In the genomic region with DNA sequence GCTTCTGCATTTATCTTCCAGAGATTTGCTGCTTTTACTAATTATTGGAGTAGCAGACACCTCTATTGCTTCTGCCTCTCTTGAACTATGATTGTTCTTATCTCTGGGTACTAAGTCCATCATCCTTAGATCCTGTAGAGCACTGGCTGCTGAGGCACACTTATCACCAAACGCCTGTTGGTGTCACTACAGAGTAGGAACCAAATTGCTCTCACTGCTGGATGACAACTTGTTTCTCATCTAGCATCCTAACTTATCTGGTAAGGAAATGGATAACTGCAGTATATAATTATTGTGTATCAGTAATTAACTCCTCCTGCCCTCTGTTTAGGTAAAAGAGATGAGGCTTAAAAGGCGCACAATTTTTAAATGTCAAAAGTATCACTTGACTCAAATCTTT, we compare ENCODE assay signal across 14 cellular contexts.
DNase-seq lines count a peak whose midpoint lies in the region; ATAC-seq and TF ChIP-seq lines count a peak whose summit lies in the region.
"Had no signal": no experiment of that assay in that cellular context is flagged by ENCODE, and none has a peak within 500 bp of the region (broad histone marks: within the 10 kb centered on the region; RNA-seq: fewer than 3 reads in every experiment).

No MANE protein-coding gene starts in this region.

- peaks cover 5% of the 10 kb centered on the region for H3K4me1 ChIP-seq in MM.1S (ENCODE audit: low read length)
- no peaks in the 10 kb centered on the region for H3K4me1 ChIP-seq in neural progenitor cell
- H3K4me1 ChIP-seq: spleen had no signal

- H2AFZ ChIP-seq in MM.1S (ENCODE audit: low read length) = no peak overlapping the region
- no peak overlapping the region for H2AFZ ChIP-seq in neural progenitor cell (replicated peaks)
- H2AFZ ChIP-seq: GM23248 had no signal

- H3K4me3 ChIP-seq in GM12865 (ENCODE audit: low read depth, low read length) (no peak overlapping the region), MM.1S (ENCODE audit: low read length) (no peak overlapping the region), neural progenitor cell (no peak overlapping the region)
- H3K4me3 ChIP-seq: GM23248, MG63, spleen had no signal

- H3K36me3 ChIP-seq in MM.1S (replicated peaks; ENCODE audit: insufficient read depth, low read length) (no peaks in the 10 kb centered on the region), neural progenitor cell (no peaks in the 10 kb centered on the region)
- H3K36me3 ChIP-seq: MG63, spleen had no signal

- no peaks in the 10 kb centered on the region for H3K9me3 Mint-ChIP-seq in neural progenitor cell

- no peaks in the 10 kb centered on the region for H3K79me2 ChIP-seq in MM.1S (ENCODE audit: low read length)
- no peaks in the 10 kb centered on the region for H3K79me2 ChIP-seq in neural progenitor cell (ENCODE audit: low read depth)

- H3K27me3 ChIP-seq in MM.1S (replicated peaks; ENCODE audit: insufficient read depth, low read length) = no peaks in the 10 kb centered on the region
- H3K27me3 ChIP-seq in neural progenitor cell = no peaks in the 10 kb centered on the region
- H3K27me3 ChIP-seq: MG63, spleen had no signal

- no peaks in the 10 kb centered on the region for H3K27me3 Mint-ChIP-seq in neural progenitor cell (ENCODE audit: insufficient read depth, low read depth)

- H3K9me2 ChIP-seq in MM.1S (replicated peaks; ENCODE audit: insufficient read depth, low read length) = no peaks in the 10 kb centered on the region

- no peaks in the 10 kb centered on the region for H4K20me1 ChIP-seq in MM.1S (ENCODE audit: insufficient read depth, low read length)
- no peaks in the 10 kb centered on the region for H4K20me1 ChIP-seq in neural progenitor cell (ENCODE audit: low read depth)

- no peak overlapping the region for H3K9ac ChIP-seq in MM.1S (ENCODE audit: low read length)
- no peak overlapping the region for H3K9ac ChIP-seq in neural progenitor cell
- H3K9ac ChIP-seq: GM23248 had no signal

- ATAC-seq in GM21515 (IDR thresholded peaks at IDR 0.05; ENCODE audit: unreplicated experiment) = no peak

- TF ChIP-seq CTCF in GM12865 (IDR thresholded peaks at IDR 0.05; ENCODE audit: insufficient read depth, low read depth, low read length, missing control alignments) (peak; percentile 28), MM.1S (IDR thresholded peaks at IDR 0.05; ENCODE audit: low read length) (peak; percentile 27), neural progenitor cell (IDR thresholded peaks at IDR 0.05) (peak; percentile 50)

- H3K27ac ChIP-seq in MM.1S (ENCODE audit: low read length) (no peak overlapping the region), neural progenitor cell (no peak overlapping the region)
- H3K27ac ChIP-seq: GM23248, spleen had no signal

- H3K9me3 ChIP-seq in MM.1S (replicated peaks; ENCODE audit: insufficient read depth, low read length) = no peaks in the 10 kb centered on the region
- no peaks in the 10 kb centered on the region for H3K9me3 ChIP-seq in neural progenitor cell (ENCODE audit: low read depth)
- H3K9me3 ChIP-seq: MG63, spleen had no signal

- no peak overlapping the region for H3K27ac Mint-ChIP-seq in neural progenitor cell

- H3K4me2 ChIP-seq in MM.1S (ENCODE audit: low read depth, low read length) (no peak overlapping the region), neural progenitor cell (no peak overlapping the region)

- peak; percentile 49 for DNase-seq in GM12865 (ENCODE audit: low read depth)
- no peak for DNase-seq in MM.1S
- peak; percentile 2 for DNase-seq in astrocyte of the hippocampus (ENCODE audit: low read depth, low spot score)
- peak; percentile 48 for DNase-seq in neural progenitor cell (ENCODE audit: low spot score)
- DNase-seq in NCI-H187 (lab: John Stamatoyannopoulos, UW) = no peak
- DNase-seq in GM19240 (ENCODE audit: insufficient read length, low spot score) = no peak
- DNase-seq: amniotic stem cell, DMS79 treated with DMSO at 0.1 percent for 48 hours, GM23248, MG63, NCI-H774, spleen, T-helper 2 cell had no signal

- H3F3A ChIP-seq in MM.1S (ENCODE audit: insufficient read depth, low read length) (no peaks in the 10 kb centered on the region), neural progenitor cell (ENCODE audit: low read depth) (no peaks in the 10 kb centered on the region)

- H3K4me3 Mint-ChIP-seq in neural progenitor cell = no peak overlapping the region

- H3K4me1 Mint-ChIP-seq in neural progenitor cell = no peaks in the 10 kb centered on the region

- no peaks in the 10 kb centered on the region for H3K36me3 Mint-ChIP-seq in neural progenitor cell

Comparison
In these comparisons a context has a peak if more than half of its experiments do, and no peak if none do; other contexts are left out.
1. DNase-seq: peak in GM12865 (single experiment), astrocyte of the hippocampus (single experiment) and neural progenitor cell (single experiment); none in MM.1S (single experiment), NCI-H187 (0 of 2) and GM19240 (single experiment).
2. Peak in every context shown above with its lines, with median percentiles within 50 percentile points of each other: CTCF ChIP-seq.